6 cellular contexts compared by ENCODE assay signal in genomic region chr6:79091786-79092185, GRCh38. TPM values are rescaled to one million over a fixed set of nuclear protein-coding genes. Genes with fewer than 3 reads are reported as not detected.
DNase-seq lines count a peak whose midpoint lies in the region; ATAC-seq and TF ChIP-seq lines count a peak whose summit lies in the region.
"Not testable (repeated sequence)": the region's sequence is repeated elsewhere in the genome, so short reads cannot be mapped to it uniquely, and the experiment has no call there.

No MANE protein-coding gene starts in this region.

- ATAC-seq in GM23338 = peak; percentile 72

- H3K9ac ChIP-seq in Loucy (ENCODE audit: low read depth, low read length, poor library complexity, severe bottlenecking); OCI-LY3 (ENCODE audit: low read length); endodermal cell (ENCODE audit: extremely low read depth, low read length, poor library complexity, severe bottlenecking); mesendoderm (ENCODE audit: low read length): not testable (repeated sequence)

- not testable (repeated sequence) for H2BK5ac ChIP-seq in mesendoderm (ENCODE audit: low read length)

- H3K27me3 Mint-ChIP-seq in GM23338 (ENCODE audit: insufficient read depth, low read depth, poor library complexity); endodermal cell (ENCODE audit: insufficient read depth): not testable (repeated sequence)
- H3K27me3 Mint-ChIP-seq in activated naive CD4-positive, alpha-beta T cell treated with anti-CD3 and anti-CD28 coated beads for 36 hours (ENCODE audit: low read depth) = peaks cover 14% of the 10 kb centered on the region

- H2BK15ac ChIP-seq in mesendoderm (replicated peaks; ENCODE audit: low read depth) = not testable (repeated sequence)

- not testable (repeated sequence) for H3K4me3 Mint-ChIP-seq in GM23338; activated naive CD4-positive, alpha-beta T cell treated with anti-CD3 and anti-CD28 coated beads for 36 hours; endodermal cell

- H3K9me3 ChIP-seq in Loucy (ENCODE audit: insufficient read depth, low read depth, low read length); OCI-LY3 (ENCODE audit: insufficient read depth, low read length); endodermal cell (ENCODE audit: control insufficient read depth, low read length): not testable (repeated sequence)

- H3K18ac ChIP-seq in mesendoderm (ENCODE audit: low read length) = not testable (repeated sequence)

- H3K79me2 ChIP-seq in GM23338 (replicated peaks; ENCODE audit: insufficient read depth); Loucy (ENCODE audit: insufficient read depth, low read length); OCI-LY3 (ENCODE audit: low read length); mesendoderm (ENCODE audit: control insufficient read depth, insufficient read depth, low read length): not testable (repeated sequence)

- not testable (repeated sequence) for H3K79me1 ChIP-seq in mesendoderm (ENCODE audit: low read length)

- not testable (repeated sequence) for H3K27me3 ChIP-seq in GM23338 (ENCODE audit: insufficient read depth); Loucy (ENCODE audit: insufficient read depth, low read length, poor library complexity, severe bottlenecking); OCI-LY3 (ENCODE audit: low read depth, low read length); mesendoderm (ENCODE audit: insufficient read depth, low read length, poor library complexity)
- peaks cover 12% of the 10 kb centered on the region for H3K27me3 ChIP-seq in endodermal cell (ENCODE audit: control insufficient read depth, insufficient read depth, low read length, poor library complexity, severe bottlenecking)

- H4K20me1 ChIP-seq in GM23338 (replicated peaks; ENCODE audit: insufficient read depth); Loucy (ENCODE audit: insufficient read depth, low read length, poor library complexity, severe bottlenecking); OCI-LY3 (ENCODE audit: insufficient read depth, low read length): not testable (repeated sequence)

- H3K23ac ChIP-seq in mesendoderm (ENCODE audit: low read length) = not testable (repeated sequence)

- DNase-seq in GM23338 (ENCODE audit: low spot score) = peak; percentile 48
- peak; percentile 9 for DNase-seq in activated naive CD4-positive, alpha-beta T cell treated with anti-CD3 and anti-CD28 coated beads for 36 hours
- peak; percentile 55 for DNase-seq in endodermal cell
- peak; percentile 56 for DNase-seq in mesendoderm

- not testable (repeated sequence) for H2BK120ac ChIP-seq in mesendoderm (ENCODE audit: low read depth, low read length)

- not testable (repeated sequence) for H3K36me3 Mint-ChIP-seq in GM23338 (ENCODE audit: low read depth); activated naive CD4-positive, alpha-beta T cell treated with anti-CD3 and anti-CD28 coated beads for 36 hours (ENCODE audit: low read depth); endodermal cell (ENCODE audit: low read depth)

- H3K27ac Mint-ChIP-seq in GM23338; activated naive CD4-positive, alpha-beta T cell treated with anti-CD3 and anti-CD28 coated beads for 36 hours; endodermal cell: not testable (repeated sequence)

- intact Hi-C loops in activated naive CD4-positive, alpha-beta T cell treated with anti-CD3 and anti-CD28 coated beads for 36 hours (cut with micrococcal nuclease) = not testable (repeated sequence)

- H2AFZ ChIP-seq in GM23338 = peak overlapping the region; percentile 25; the same call in 1 of the 2 replicates
- not testable (repeated sequence) for H2AFZ ChIP-seq in Loucy (ENCODE audit: low read length); OCI-LY3 (ENCODE audit: low read depth, low read length)

- H3K27ac ChIP-seq in GM23338 (ENCODE audit: low read depth); OCI-LY3 (ENCODE audit: low read length); endodermal cell (ENCODE audit: low read depth, low read length); mesendoderm (ENCODE audit: low read depth, low read length): not testable (repeated sequence)

- TF ChIP-seq CTCF in GM23338 (conservative IDR thresholded peaks at IDR 0.05; ENCODE audit: low read depth in 2 of 2) (peak; percentile 25 to 60; a peak in 2 of 4 replicates), Loucy (conservative IDR thresholded peaks at IDR 0.05; ENCODE audit: low read length) (peak; percentile 21), OCI-LY3 (IDR thresholded peaks at IDR 0.05; ENCODE audit: low read depth, low read length) (peak; percentile 41), endodermal cell (conservative IDR thresholded peaks at IDR 0.05) (peak; percentile 55)

- H4K8ac ChIP-seq in mesendoderm (ENCODE audit: low read depth, low read length) = not testable (repeated sequence)

- H3K36me3 ChIP-seq in GM23338 (ENCODE audit: insufficient read depth); Loucy (ENCODE audit: insufficient read depth, low read length); OCI-LY3 (replicated peaks; ENCODE audit: low read depth, low read length); endodermal cell (ENCODE audit: control insufficient read depth, insufficient read depth, low read length); mesendoderm (ENCODE audit: control insufficient read depth, insufficient read depth, low read length): not testable (repeated sequence)

- CTCF ChIA-PET in activated naive CD4-positive, alpha-beta T cell treated with anti-CD3 and anti-CD28 coated beads for 36 hours (lab: Charles Lee) = interaction anchor here (1.1 kb wide), 1 partner anchor 149 kb away, joined by 3 read pairs; no protein-coding TSS in a partner anchor

- H3K4me2 ChIP-seq in GM23338; Loucy (ENCODE audit: low read depth, low read length, poor library complexity, severe bottlenecking); OCI-LY3 (ENCODE audit: low read length); mesendoderm (ENCODE audit: low read length): not testable (repeated sequence)

- not testable (repeated sequence) for H2AK5ac ChIP-seq in mesendoderm (ENCODE audit: low read length)

- H3F3A ChIP-seq in GM23338 (replicated peaks; ENCODE audit: low read depth); Loucy (ENCODE audit: low read depth): not testable (repeated sequence)

- H3K4ac ChIP-seq in mesendoderm (ENCODE audit: low read depth, low read length) = not testable (repeated sequence)

- H3K9me2 ChIP-seq in GM23338 (ENCODE audit: insufficient read depth); Loucy (replicated peaks; ENCODE audit: low read depth, low read length): not testable (repeated sequence)

- WGBS in endodermal cell (ENCODE audit: insufficient coverage in 1 of 2, insufficient read length in 1 of 2), 2 experiments = 74 to 96% methylated on average over 3 to 5 of the region's 5 CpGs
- no CpG with 5 or more reads among the region's 5 CpGs for WGBS in mesendoderm (ENCODE audit: extremely low coverage, insufficient coverage, low lambda C conversion rate)

- H4K5ac ChIP-seq in mesendoderm (ENCODE audit: low read length) = not testable (repeated sequence)

- H3K56ac ChIP-seq in mesendoderm (ENCODE audit: low read length) = not testable (repeated sequence)

- H3K4me1 Mint-ChIP-seq in GM23338; activated naive CD4-positive, alpha-beta T cell treated with anti-CD3 and anti-CD28 coated beads for 36 hours (ENCODE audit: low read depth); endodermal cell: not testable (repeated sequence)

- not testable (repeated sequence) for H3K9me3 Mint-ChIP-seq in GM23338; activated naive CD4-positive, alpha-beta T cell treated with anti-CD3 and anti-CD28 coated beads for 36 hours; endodermal cell

- not testable (repeated sequence) for H3K4me1 ChIP-seq in GM23338 (ENCODE audit: insufficient read depth); Loucy (ENCODE audit: insufficient read depth, low read length, poor library complexity, severe bottlenecking); OCI-LY3 (ENCODE audit: low read length); endodermal cell (ENCODE audit: control insufficient read depth, insufficient read depth, low read length); mesendoderm (ENCODE audit: control insufficient read depth, low read depth, low read length)

- not testable (repeated sequence) for H3K4me3 ChIP-seq in GM23338; Loucy (ENCODE audit: low read length, poor library complexity, severe bottlenecking); OCI-LY3 (ENCODE audit: low read length); endodermal cell (ENCODE audit: low read length); mesendoderm (ENCODE audit: low read length)

RNA-seq across cellular contexts. Expression of gene PHIP, which starts 13.7 kb away (rescaled TPM):
- 63.6 and 65.4 TPM in 2 replicates for total RNA-seq in GM23338 (2014; rRNA removed; shearing (Covaris generic))
- polyA plus RNA-seq in GM23338 (2016; fragmentation: Nextera tagmentation; extraction: Ambion mirVana) = 38.0 and 48.0 TPM in 2 replicates
- 10 to 100 TPM; 23.0 to 23.5 TPM for total RNA-seq in activated naive CD4-positive, alpha-beta T cell treated with anti-CD3 and anti-CD28 coated beads for 36 hours
- total RNA-seq in endodermal cell = 10 to 100 TPM; 49.8 to 59.7 TPM
- polyA plus RNA-seq in endodermal cell (2013, experiment 1 of 2) = 38.1 TPM
- 38.4 TPM for polyA plus RNA-seq in endodermal cell (2013, experiment 2 of 2)
- polyA plus RNA-seq in mesendoderm (2013, experiment 1 of 2) = 20.1 TPM
- 20.0 TPM for polyA plus RNA-seq in mesendoderm (2013, experiment 2 of 2)
